19 cellular contexts compared by ENCODE assay signal in genomic region chr3:45087155-45087554, GRCh38.
"Had no signal": no experiment of that assay in that cellular context is flagged by ENCODE, and none has a peak within 500 bp of the region (broad histone marks: within the 10 kb centered on the region; RNA-seq: fewer than 3 reads in every experiment).

No MANE protein-coding gene starts in this region.

- H3K9me3 Mint-ChIP-seq: activated T-helper 17 cell treated with anti-CD3 and anti-CD28 coated beads, Interleukin-2, amount 50 U/mL, for 72 hours; stimulated activated naive B cell treated with anti-CD40 and anti-IgM and Interleukin-4, amounts not matched to agents 10 μg/mL and 1 μg/mL and 100 μg/mL, for 72 hours; T-cell had no signal

- H3K36me3 Mint-ChIP-seq: stimulated activated naive B cell treated with anti-CD40 and anti-IgM and Interleukin-4, amounts not matched to agents 10 μg/mL and 1 μg/mL and 100 μg/mL, for 72 hours; T-cell had no signal

- H3K4me3 Mint-ChIP-seq: activated T-helper 17 cell treated with anti-CD3 and anti-CD28 coated beads, Interleukin-2, amount 50 U/mL, for 72 hours; stimulated activated naive B cell treated with anti-CD40 and anti-IgM and Interleukin-4, amounts not matched to agents 10 μg/mL and 1 μg/mL and 100 μg/mL, for 72 hours; T-cell had no signal

- FAIRE-seq: bronchial epithelial cell, endothelial cell of umbilical vein, frontal cortex had no signal

- H3K4me1 Mint-ChIP-seq: activated T-helper 17 cell treated with anti-CD3 and anti-CD28 coated beads, Interleukin-2, amount 50 U/mL, for 72 hours; stimulated activated naive B cell treated with anti-CD40 and anti-IgM and Interleukin-4, amounts not matched to agents 10 μg/mL and 1 μg/mL and 100 μg/mL, for 72 hours had no signal

- H3K27me3 Mint-ChIP-seq: activated T-helper 17 cell treated with anti-CD3 and anti-CD28 coated beads, Interleukin-2, amount 50 U/mL, for 72 hours; stimulated activated naive B cell treated with anti-CD40 and anti-IgM and Interleukin-4, amounts not matched to agents 10 μg/mL and 1 μg/mL and 100 μg/mL, for 72 hours had no signal

- ATAC-seq: activated CD4-positive, CD25-positive, alpha-beta regulatory T cell treated with anti-CD3 and anti-CD28 coated beads, Interleukin-2, amount 50 U/mL, for 24 hours; activated T-helper 17 cell treated with anti-CD3 and anti-CD28 coated beads, Interleukin-2, amount 50 U/mL, for 72 hours; left colon; stimulated activated naive B cell treated with anti-CD40 and anti-IgM and Interleukin-4, amounts not matched to agents 10 μg/mL and 1 μg/mL and 100 μg/mL, for 72 hours; T-cell had no signal

- DNase-seq: activated CD4-positive, alpha-beta T cell treated with anti-CD3 and anti-CD28 coated beads, Interleukin-2, amount 50 U/mL, for 1 hour; activated naive CD4-positive, alpha-beta T cell treated with Interleukin-2 at 50 U/mL for 16 hours; aorta; head of caudate nucleus; left colon; retina; stimulated activated CD4-positive, alpha-beta T cell treated with anti-CD3 and anti-CD28 coated beads, Interleukin-15, amount 100 ng/mL, for 24 hours; stimulated activated CD4-positive, alpha-beta T cell treated with anti-CD3 and anti-CD28 coated beads, Interleukin-4, amount 100 ng/mL, for 1 hour; stimulated activated naive B cell treated with anti-CD40 and anti-IgM and Interleukin-4, amounts not matched to agents 10 μg/mL and 1 μg/mL and 100 μg/mL, for 72 hours; T-cell; T-helper 9 cell; tibial artery had no signal

- H3K4me3 ChIP-seq: skin epidermis, tibial artery had no signal

- H3K9me3 ChIP-seq: neutrophil, tibial artery had no signal

- H3K27ac ChIP-seq: neutrophil, skin epidermis, tibial artery had no signal

- H3K27ac Mint-ChIP-seq: activated T-helper 17 cell treated with anti-CD3 and anti-CD28 coated beads, Interleukin-2, amount 50 U/mL, for 72 hours; stimulated activated naive B cell treated with anti-CD40 and anti-IgM and Interleukin-4, amounts not matched to agents 10 μg/mL and 1 μg/mL and 100 μg/mL, for 72 hours; T-cell had no signal

- H3K27me3 ChIP-seq: neutrophil, tibial artery had no signal

- H3K36me3 ChIP-seq: neutrophil had no signal
